ENCODE assay signal across 9 cellular contexts in genomic region chr17:750431-751037, GRCh38. TPM values are rescaled to one million over a fixed set of nuclear protein-coding genes. Genes with fewer than 3 reads are reported as not detected.
A peak's percentile ranks its signal among the peaks of the same experiment; 100 is the strongest.
DNase-seq lines count a peak whose midpoint lies in the region; ATAC-seq, FAIRE-seq and TF ChIP-seq lines count a peak whose summit lies in the region.
"Had no signal": no experiment of that assay in that cellular context is flagged by ENCODE, and none has a peak within 500 bp of the region (broad histone marks: within the 10 kb centered on the region; RNA-seq: fewer than 3 reads in every experiment).

No MANE protein-coding gene starts in this region.

- no peak overlapping the region for H3K14ac ChIP-seq in H1 (ENCODE audit: insufficient read length)

- H3K4me2 ChIP-seq in OCI-LY1 (ENCODE audit: low read length): peak overlapping the region; percentile 88
- peak overlapping the region; percentile 95 to 96 for H3K4me2 ChIP-seq in H1 (ENCODE audit: insufficient read depth in 1 of 2, low read depth in 2 of 2, low read length in 2 of 2)

- no peaks in the 10 kb centered on the region for H3K27me3 Mint-ChIP-seq in progenitor cell of endocrine pancreas

- peaks cover 21% of the 10 kb centered on the region for H3K4me1 ChIP-seq in OCI-LY1 (ENCODE audit: insufficient read depth, low read length, severe bottlenecking)
- peaks cover 2 to 11% (median 7%) of the 10 kb centered on the region in 4 experiments; a peak in 6 of 7 replicates for H3K4me1 ChIP-seq in H1 (replicated peaks in 1 of 4; ENCODE audit: control insufficient read depth in 3 of 4, insufficient read depth in 4 of 4, low read length in 3 of 4)

- H2AK5ac ChIP-seq in H1 (ENCODE audit: low read depth, low read length): no peak overlapping the region

- DNase-seq in H1 (ENCODE audit: low read depth in 1 of 2, low spot score in 2 of 2) (no peak), progenitor cell of endocrine pancreas (ENCODE audit: low spot score, unreplicated experiment) (no peak), NK-92 (lab: John Stamatoyannopoulos, UW; ENCODE audit: unreplicated experiment) (no peak)
- DNase-seq: Kasumi-1 had no signal

- H3K9ac ChIP-seq in OCI-LY1 (ENCODE audit: low read length): peak overlapping the region; percentile 93
- H3K9ac ChIP-seq in H1 (replicated peaks in 1 of 4; ENCODE audit: extremely low read depth in 1 of 4, low read depth in 3 of 4, low read length in 3 of 4): no peak overlapping the region; a peak in 1 of 7 replicates

- no peak for FAIRE-seq in H1 (lab: Jason Lieb, UNC)

- H3K27me3 ChIP-seq in OCI-LY1 (ENCODE audit: insufficient read depth, low read length) (no peaks in the 10 kb centered on the region), H1 (replicated peaks in 1 of 4; ENCODE audit: control insufficient read depth in 3 of 4, extremely low read depth in 1 of 4, insufficient read depth in 3 of 4, low read length in 3 of 4) (no peaks in the 10 kb centered on the region)

- H2AFZ ChIP-seq in OCI-LY1 (ENCODE audit: low read length) (no peak overlapping the region), H1 (ENCODE audit: low read length) (no peak overlapping the region)

- H3K18ac ChIP-seq in H1 (ENCODE audit: extremely low read depth, low read length): no peak overlapping the region

- H3K27ac Mint-ChIP-seq in progenitor cell of endocrine pancreas: no peak overlapping the region

- peaks cover 11% of the 10 kb centered on the region for H3K23me2 ChIP-seq in H1 (ENCODE audit: low read depth, low read length)

- H3K4me3 Mint-ChIP-seq in progenitor cell of endocrine pancreas (ENCODE audit: low read depth): peak overlapping the region; percentile 94

- H3K27ac ChIP-seq in OCI-LY1 (ENCODE audit: low read depth, low read length, poor library complexity, severe bottlenecking) (no peak overlapping the region), H1 (ENCODE audit: low read depth, low read length) (no peak overlapping the region)

- no peak overlapping the region for H2BK5ac ChIP-seq in H1 (ENCODE audit: low read depth, low read length)

- H3K79me1 ChIP-seq in H1 (ENCODE audit: low read depth, low read length): peaks cover 16% of the 10 kb centered on the region

- 0 out of 2 replicates have a peak, but pooled peaks cover 6% of the 10 kb centered on the region for H3K9me3 ChIP-seq in OCI-LY1 (ENCODE audit: low read length)
- H3K9me3 ChIP-seq in H1 (ENCODE audit: insufficient read depth in 2 of 2, low read depth in 1 of 2, low read length in 1 of 2): peaks cover 4 to 7% of the 10 kb centered on the region in 2 experiments; a peak in 2 of 4 replicates

- H3K23ac ChIP-seq in H1 (ENCODE audit: insufficient read length): no peak overlapping the region

- WGBS in H1 (ENCODE audit: extremely low coverage in 1 of 2, insufficient coverage in 1 of 2, insufficient read length in 1 of 2, insufficient replicate concordance in 2 of 2, low coverage in 1 of 2, low lambda C conversion rate in 2 of 2, missing lambda C conversion rate in 1 of 2), 2 experiments: 88% methylated on average over 8 of the region's 8 CpGs; no CpG with 5 or more reads in 1 of the 2 experiments

- H3F3A ChIP-seq in OCI-LY1 (ENCODE audit: insufficient read depth, low read length): 0 out of 2 replicates have a peak, but pooled peaks cover 7% of the 10 kb centered on the region

- H3K79me2 ChIP-seq in OCI-LY1 (ENCODE audit: insufficient read depth, low read length) (peaks cover 34% of the 10 kb centered on the region), H1 (ENCODE audit: control insufficient read depth in 1 of 2, insufficient read depth in 2 of 2, low read length in 2 of 2) (peaks cover 3 to 44% of the 10 kb centered on the region in 2 experiments; a peak in 3 of 4 replicates)

- H2BK20ac ChIP-seq in H1 (ENCODE audit: low read length): no peak overlapping the region

- peaks cover 12% of the 10 kb centered on the region for H3K36me3 Mint-ChIP-seq in progenitor cell of endocrine pancreas (ENCODE audit: insufficient read depth)

- no peak overlapping the region for H2BK15ac ChIP-seq in H1 (ENCODE audit: low read length)

- peaks cover 29% of the 10 kb centered on the region for H3K4me1 Mint-ChIP-seq in progenitor cell of endocrine pancreas (ENCODE audit: low read depth)

- no peak overlapping the region for H4K5ac ChIP-seq in H1 (ENCODE audit: insufficient read length, low read depth, low read length)

- no peak overlapping the region for H2BK12ac ChIP-seq in H1 (ENCODE audit: low read depth, low read length)

- no peak overlapping the region for H2BK120ac ChIP-seq in H1 (replicated peaks; ENCODE audit: low read depth, low read length)

- H3K9me2 ChIP-seq in OCI-LY1 (ENCODE audit: low read depth, low read length): no peaks in the 10 kb centered on the region

- no peak for ATAC-seq in GM18505 (IDR thresholded peaks at IDR 0.05; ENCODE audit: unreplicated experiment)
- no peak for ATAC-seq in GM21381 (IDR thresholded peaks at IDR 0.05; ENCODE audit: unreplicated experiment)
- ATAC-seq in GM19467 (IDR thresholded peaks at IDR 0.05; ENCODE audit: unreplicated experiment): no peak

- H4K91ac ChIP-seq in H1 (replicated peaks; ENCODE audit: insufficient read length, low read length): no peak overlapping the region

- peaks cover 47% of the 10 kb centered on the region for H3K36me3 ChIP-seq in OCI-LY1 (ENCODE audit: insufficient read depth, low read length)
- H3K36me3 ChIP-seq in H1 (ENCODE audit: control insufficient read depth in 2 of 4, insufficient read depth in 4 of 4, low read length in 3 of 4): peaks cover 17 to 36% (median 29%) of the 10 kb centered on the region in 4 experiments

- TF ChIP-seq RAD21 in H1 (IDR thresholded peaks at IDR 0.05 in 1 of 2, conservative IDR thresholded peaks at IDR 0.05 in 1 of 2; ENCODE audit: low read depth in 2 of 2, low read length in 2 of 2): no peak

- TF ChIP-seq EP300 in H1 (IDR thresholded peaks at IDR 0.05; ENCODE audit: borderline replicate concordance in 1 of 2, low read depth in 2 of 2, low read length in 2 of 2): no peak

- H4K20me1 ChIP-seq in OCI-LY1 (ENCODE audit: insufficient read depth, low read length) (no peaks in the 10 kb centered on the region), H1 (replicated peaks in 1 of 2; ENCODE audit: control insufficient read depth in 1 of 2, insufficient read depth in 2 of 2, low read length in 2 of 2) (peaks cover 0 to 20% of the 10 kb centered on the region in 2 experiments)

- H3K56ac ChIP-seq in H1 (replicated peaks; ENCODE audit: insufficient read length, low read depth, low read length): no peak overlapping the region

- POLR2A ChIA-PET in H1 (lab: Charles Lee; ENCODE audit: partially characterized antibody): interaction anchor here (0.9 to 5.1 kb wide), 3 partner anchors 13 to 31 kb away, joined by 3 to 44 read pairs (median 9); partner anchors contain the start of genes GLOD4 and MRM3

- CTCF ChIA-PET in H1 (lab: Charles Lee; ENCODE audit: partially characterized antibody): interaction anchor here (0.7 to 2.2 kb wide), 6 partner anchors 9 to 246 kb away, joined by 3 to 6 read pairs (median 4); partner anchors contain the start of gene TIMM22

- TF ChIP-seq POLR2A in H1 (IDR thresholded peaks at IDR 0.05; ENCODE audit: control extremely low read depth in 1 of 2, low read depth in 2 of 2, low read length in 2 of 2): no peak
- no peak for TF ChIP-seq POLR2A in GM18505 (IDR thresholded peaks at IDR 0.05; ENCODE audit: borderline replicate concordance, extremely low read depth, insufficient read depth, insufficient read length)

- H4K8ac ChIP-seq in H1 (ENCODE audit: extremely low read depth, insufficient read depth, low read length): no peak overlapping the region

- H3K4ac ChIP-seq in H1 (replicated peaks; ENCODE audit: insufficient read length, low read depth, low read length): peak overlapping the region; percentile 50

- H3K9me3 Mint-ChIP-seq in progenitor cell of endocrine pancreas (ENCODE audit: low read depth): peaks cover under 1% of the 10 kb centered on the region

- H3K4me3 ChIP-seq in GM08714 (ENCODE audit: low read length): peak overlapping the region; percentile 66
- peak overlapping the region; percentile 78 for H3K4me3 ChIP-seq in OCI-LY1 (ENCODE audit: low read depth, low read length, poor library complexity, severe bottlenecking)
- H3K4me3 ChIP-seq in H1 (ENCODE audit: extremely low read depth in 1 of 4, insufficient read depth in 2 of 4, low read depth in 3 of 4, low read length in 4 of 4): peak overlapping the region; percentile 70 to 88 (median 84); a peak in 5 of 8 replicates

- TF ChIP-seq CTCF in OCI-LY1 (IDR thresholded peaks at IDR 0.05; ENCODE audit: low read length) (no peak), H1 (IDR thresholded peaks at IDR 0.05; ENCODE audit: control extremely low read depth in 1 of 3, insufficient read depth in 1 of 3, low read depth in 1 of 3, low read length in 3 of 3) (no peak), progenitor cell of endocrine pancreas (IDR thresholded peaks at IDR 0.05; ENCODE audit: unreplicated experiment) (no peak)

RNA-seq across cellular contexts. Expression of gene GEMIN4, which starts 1.5 kb away (rescaled TPM):
- 51.9 and 55.9 TPM in 2 replicates for total RNA-seq in H1 (2021; fragmentation: NEBNext Ultra II Directional; extraction: Animal tissue kit (Norgen Biotek cat#: 25700))
- 32.1 and 57.6 TPM in 2 replicates for polyA plus RNA-seq in H1 (2011; rRNA removed)
- 30.3 TPM for polyA plus RNA-seq in H1 (2011; cell fraction: cytosol; rRNA removed)
- polyA plus RNA-seq in H1 (2011; cell fraction: nucleus; rRNA removed): 65.0 TPM
- 29.7 to 37.7 TPM (median 36.6 TPM) in 4 replicates for polyA plus RNA-seq in H1 (2012, experiment 1 of 2)
- polyA plus RNA-seq in H1 (2012, experiment 2 of 2): 42.0 TPM
- polyA plus RNA-seq in H1 (2013, experiment 1 of 2): 25.0 TPM
- 22.9 TPM for polyA plus RNA-seq in H1 (2013, experiment 2 of 2)
- polyA minus RNA-seq in H1 (2011; rRNA and poly(A)+ RNA removed): 57.7 and 63.3 TPM in 2 replicates
- 21.7 TPM for polyA minus RNA-seq in H1 (2011; cell fraction: cytosol; rRNA and poly(A)+ RNA removed)
- 31.7 TPM for polyA minus RNA-seq in H1 (2011; cell fraction: nucleus; rRNA and poly(A)+ RNA removed)
- total RNA-seq in progenitor cell of endocrine pancreas: 39.8 and 43.2 TPM in 2 replicates

RNA-seq across cellular contexts. Expression of gene TLCD3A, which starts 18.1 kb away (rescaled TPM):
- total RNA-seq in H1 (2021; fragmentation: NEBNext Ultra II Directional; extraction: Animal tissue kit (Norgen Biotek cat#: 25700)): 23.8 and 26.1 TPM in 2 replicates
- polyA plus RNA-seq in H1 (2011; rRNA removed): 42.4 and 48.8 TPM in 2 replicates
- 34.0 TPM for polyA plus RNA-seq in H1 (2011; cell fraction: cytosol; rRNA removed)
- polyA plus RNA-seq in H1 (2011; cell fraction: nucleus; rRNA removed): 33.8 TPM
- 19.9 to 30.4 TPM (median 26.5 TPM) in 4 replicates for polyA plus RNA-seq in H1 (2012, experiment 1 of 2)
- polyA plus RNA-seq in H1 (2012, experiment 2 of 2): 20.9 TPM
- polyA plus RNA-seq in H1 (2013, experiment 1 of 2): 27.1 TPM
- 28.5 TPM for polyA plus RNA-seq in H1 (2013, experiment 2 of 2)
- 53.3 and 64.9 TPM in 2 replicates for polyA minus RNA-seq in H1 (2011; rRNA and poly(A)+ RNA removed)
- 14.7 TPM for polyA minus RNA-seq in H1 (2011; cell fraction: cytosol; rRNA and poly(A)+ RNA removed)
- polyA minus RNA-seq in H1 (2011; cell fraction: nucleus; rRNA and poly(A)+ RNA removed): 31.5 TPM
- 27.2 and 28.0 TPM in 2 replicates for total RNA-seq in progenitor cell of endocrine pancreas

RNA-seq across cellular contexts. Expression of gene GLOD4, which starts 31.5 kb away (rescaled TPM):
- 81.3 and 85.3 TPM in 2 replicates for total RNA-seq in H1 (2021; fragmentation: NEBNext Ultra II Directional; extraction: Animal tissue kit (Norgen Biotek cat#: 25700))
- polyA plus RNA-seq in H1 (2011; rRNA removed): 24.5 and 36.8 TPM in 2 replicates
- 55.4 TPM for polyA plus RNA-seq in H1 (2011; cell fraction: cytosol; rRNA removed)
- 12.7 TPM for polyA plus RNA-seq in H1 (2011; cell fraction: nucleus; rRNA removed)
- polyA plus RNA-seq in H1 (2012, experiment 1 of 2): 87.7 to 101 TPM (median 89.9 TPM) in 4 replicates
- polyA plus RNA-seq in H1 (2012, experiment 2 of 2): 44.3 TPM
- 38.2 TPM for polyA plus RNA-seq in H1 (2013, experiment 1 of 2)
- 38.0 TPM for polyA plus RNA-seq in H1 (2013, experiment 2 of 2)
- polyA minus RNA-seq in H1 (2011; rRNA and poly(A)+ RNA removed): 23.8 and 24.3 TPM in 2 replicates
- polyA minus RNA-seq in H1 (2011; cell fraction: cytosol; rRNA and poly(A)+ RNA removed): 19.1 TPM
- 15.5 TPM for polyA minus RNA-seq in H1 (2011; cell fraction: nucleus; rRNA and poly(A)+ RNA removed)
- 79.9 and 109 TPM in 2 replicates for total RNA-seq in progenitor cell of endocrine pancreas

RNA-seq across cellular contexts. Expression of gene MRM3, which starts 31.6 kb away (rescaled TPM):
- 20.8 and 22.3 TPM in 2 replicates for total RNA-seq in H1 (2021; fragmentation: NEBNext Ultra II Directional; extraction: Animal tissue kit (Norgen Biotek cat#: 25700))
- polyA plus RNA-seq in H1 (2011; rRNA removed): 10.1 and 10.7 TPM in 2 replicates
- polyA plus RNA-seq in H1 (2011; cell fraction: cytosol; rRNA removed): 19.0 TPM
- polyA plus RNA-seq in H1 (2011; cell fraction: nucleus; rRNA removed): 10.9 TPM
- 15.8 to 20.2 TPM (median 16.4 TPM) in 4 replicates for polyA plus RNA-seq in H1 (2012, experiment 1 of 2)
- 14.2 TPM for polyA plus RNA-seq in H1 (2012, experiment 2 of 2)
- polyA plus RNA-seq in H1 (2013, experiment 1 of 2): 12.4 TPM
- 12.6 TPM for polyA plus RNA-seq in H1 (2013, experiment 2 of 2)
- 11.5 and 14.0 TPM in 2 replicates for polyA minus RNA-seq in H1 (2011; rRNA and poly(A)+ RNA removed)
- 14.1 TPM for polyA minus RNA-seq in H1 (2011; cell fraction: cytosol; rRNA and poly(A)+ RNA removed)
- 35.0 TPM for polyA minus RNA-seq in H1 (2011; cell fraction: nucleus; rRNA and poly(A)+ RNA removed)
- 14.5 and 17.9 TPM in 2 replicates for total RNA-seq in progenitor cell of endocrine pancreas

RNA-seq across cellular contexts. Expression of gene VPS53, which starts 35.9 kb away (rescaled TPM):
- total RNA-seq in H1 (2021; fragmentation: NEBNext Ultra II Directional; extraction: Animal tissue kit (Norgen Biotek cat#: 25700)): 52.7 and 53.9 TPM in 2 replicates
- 12.3 and 13.0 TPM in 2 replicates for polyA plus RNA-seq in H1 (2011; rRNA removed)
- polyA plus RNA-seq in H1 (2011; cell fraction: cytosol; rRNA removed): 10.4 TPM
- polyA plus RNA-seq in H1 (2011; cell fraction: nucleus; rRNA removed): 31.2 TPM
- 22.8 to 32.1 TPM (median 25.7 TPM) in 4 replicates for polyA plus RNA-seq in H1 (2012, experiment 1 of 2)
- 4.9 TPM for polyA plus RNA-seq in H1 (2012, experiment 2 of 2)
- polyA plus RNA-seq in H1 (2013, experiment 1 of 2): 14.4 TPM
- polyA plus RNA-seq in H1 (2013, experiment 2 of 2): 11.9 TPM
- polyA minus RNA-seq in H1 (2011; rRNA and poly(A)+ RNA removed): 71.5 and 93.4 TPM in 2 replicates
- 34.5 TPM for polyA minus RNA-seq in H1 (2011; cell fraction: cytosol; rRNA and poly(A)+ RNA removed)
- 34.7 TPM for polyA minus RNA-seq in H1 (2011; cell fraction: nucleus; rRNA and poly(A)+ RNA removed)
- 75.2 and 87.4 TPM in 2 replicates for total RNA-seq in progenitor cell of endocrine pancreas
